In genomic region chr17:76967762-76968161, GRCh38 we compare ENCODE assay signal across 28 cellular contexts.
DNase-seq lines count a peak whose midpoint lies in the region; ATAC-seq, FAIRE-seq and TF ChIP-seq lines count a peak whose summit lies in the region.
"Had no signal": no experiment of that assay in that cellular context is flagged by ENCODE, and none has a peak within 500 bp of the region (broad histone marks: within the 10 kb centered on the region; RNA-seq: fewer than 3 reads in every experiment).

No MANE protein-coding gene starts in this region.

- peaks cover 0 to 8% (median 0%) of the 10 kb centered on the region in 11 experiments; a peak in 4 of 22 replicates for H4K20me1 ChIP-seq in BLaER1 treated with 17β-estradiol and CSF1 and Interleukin-3, amounts not matched to agents 10 nM and 100 nM

- intact Hi-C loops in activated T-helper 2 cell treated with anti-CD3 and anti-CD28 coated beads, Interferon-gamma antibody, Interleukin-2, Interleukin-4, amounts not matched to agents 10 μg/mL and 5 μg/mL and 100 μg/mL, durations not matched to agents 14 hours and 24 hours and 36 hours (cut with micrococcal nuclease), result no loop called here

- no peak for ATAC-seq in WTC11
- no peak for ATAC-seq in naive thymus-derived CD8-positive, alpha-beta T cell
- ATAC-seq: A549; activated CD8-positive, alpha-beta memory T cell treated with anti-CD3 and anti-CD28 coated beads, Interleukin-2, amount 10 ng/mL, durations not matched to agents 7 days and 5 days; HepG2; left ventricle myocardium superior had no signal

- POLR2A ChIA-PET in HEK293 (lab: Yijun Ruan, JAX), result no interaction called here
- POLR2A ChIA-PET in WTC11 (lab: Charles Lee), result interaction anchor here (1.0 kb wide), 1 partner anchor 11 kb away, joined by 3 read pairs; no protein-coding TSS in a partner anchor
- POLR2A ChIA-PET in naive thymus-derived CD8-positive, alpha-beta T cell (lab: Charles Lee), result interaction anchor here (0.5 kb wide), 1 partner anchor 50 kb away, joined by 4 read pairs; no protein-coding TSS in a partner anchor

- no peaks in the 10 kb centered on the region for H3K27me3 Mint-ChIP-seq in WTC11 (ENCODE audit: low read depth)
- peaks cover 0 to 4% (median 0%) of the 10 kb centered on the region in 5 donors for H3K27me3 Mint-ChIP-seq in naive thymus-derived CD8-positive, alpha-beta T cell
- peaks cover 50% of the 10 kb centered on the region for H3K27me3 Mint-ChIP-seq in activated T-helper 2 cell treated with anti-CD3 and anti-CD28 coated beads, Interferon-gamma antibody, Interleukin-2, Interleukin-4, amounts not matched to agents 10 μg/mL and 5 μg/mL and 100 μg/mL, durations not matched to agents 14 hours and 24 hours and 36 hours (ENCODE audit: low read depth)

- H3K4me1 ChIP-seq in BLaER1 treated with 17β-estradiol and CSF1 and Interleukin-3, amounts not matched to agents 10 nM and 100 nM, result peaks cover 9 to 78% (median 66%) of the 10 kb centered on the region in 10 experiments
- peaks cover 10% of the 10 kb centered on the region for H3K4me1 ChIP-seq in HEK293 (ENCODE audit: control insufficient read depth, insufficient read depth, low read length)

- H3K27ac Mint-ChIP-seq in WTC11, result peak overlapping the region; percentile 97
- peak overlapping the region in 5 of 10 donors; percentile 8 to 83 (median 65) for H3K27ac Mint-ChIP-seq in naive thymus-derived CD8-positive, alpha-beta T cell
- no peak overlapping the region for H3K27ac Mint-ChIP-seq in activated T-helper 2 cell treated with anti-CD3 and anti-CD28 coated beads, Interferon-gamma antibody, Interleukin-2, Interleukin-4, amounts not matched to agents 10 μg/mL and 5 μg/mL and 100 μg/mL, durations not matched to agents 14 hours and 24 hours and 36 hours
- H3K27ac Mint-ChIP-seq: activated CD4-positive, alpha-beta T cell treated with anti-CD3 and anti-CD28 coated beads, Interleukin-2, amount 10 ng/mL, durations not matched to agents 24 days and 14 days; activated CD8-positive, alpha-beta memory T cell treated with anti-CD3 and anti-CD28 coated beads, Interleukin-2, amount 10 ng/mL, durations not matched to agents 7 days and 5 days; activated naive CD4-positive, alpha-beta T cell treated with anti-CD3 and anti-CD28 coated beads, Interleukin-2, amount 50 U/mL, for 24 hours; T-helper 2 cell treated with Interferon-gamma antibody and Interleukin-4, amounts not matched to agents 5 μg/mL and 100 μg/mL, for 36 hours had no signal

- no peak for DNase-seq in WTC11 (ENCODE audit: low spot score)
- no peak for DNase-seq in naive thymus-derived CD8-positive, alpha-beta T cell
- DNase-seq in GM19238 (ENCODE audit: insufficient read length, low spot score), result no peak
- no peak for DNase-seq in RCC 7860 (ENCODE audit: low spot score)
- DNase-seq in activated T-helper 2 cell treated with anti-CD3 and anti-CD28 coated beads, Interferon-gamma antibody, Interleukin-2, Interleukin-4, amounts not matched to agents 10 μg/mL and 5 μg/mL and 100 μg/mL, durations not matched to agents 14 hours and 24 hours and 36 hours (ENCODE audit: low spot score), result no peak
- no peak for DNase-seq in NCI-H446 (lab: John Stamatoyannopoulos, UW)
- DNase-seq: activated CD4-positive, alpha-beta T cell treated with anti-CD3 and anti-CD28 coated beads, Interleukin-2, amount 10 ng/mL, durations not matched to agents 24 days and 14 days; activated CD8-positive, alpha-beta memory T cell treated with anti-CD3 and anti-CD28 coated beads, Interleukin-2, amount 10 ng/mL, durations not matched to agents 7 days and 5 days; AML-193; Caco-2; DMS79; left ventricle myocardium superior; NCI-H1694; NCI-H2171; NCI-H524 treated with DMSO at 0.1 percent for 48 hours; NK-92 treated with Interleukin-12 subunit alpha and Interleukin-12 subunit beta, amount 100 ng/mL, for 24 hours; stomach; tibial artery had no signal

- H3K27ac ChIP-seq in BLaER1 treated with 17β-estradiol and CSF1 and Interleukin-3, amounts not matched to agents 10 nM and 100 nM, result no peak overlapping the region; a peak in 1 of 22 replicates
- no peak overlapping the region for H3K27ac ChIP-seq in HEK293 (ENCODE audit: extremely low read depth, low read depth, low read length)
- H3K27ac ChIP-seq: epithelial cell of prostate, skin epidermis, stomach, tibial artery had no signal

- no peaks in the 10 kb centered on the region for H3K9me3 Mint-ChIP-seq in WTC11
- H3K9me3 Mint-ChIP-seq in naive thymus-derived CD8-positive, alpha-beta T cell, result no peaks in the 10 kb centered on the region
- H3K9me3 Mint-ChIP-seq in activated T-helper 2 cell treated with anti-CD3 and anti-CD28 coated beads, Interferon-gamma antibody, Interleukin-2, Interleukin-4, amounts not matched to agents 10 μg/mL and 5 μg/mL and 100 μg/mL, durations not matched to agents 14 hours and 24 hours and 36 hours, result no peaks in the 10 kb centered on the region
- H3K9me3 Mint-ChIP-seq: activated CD4-positive, alpha-beta T cell treated with anti-CD3 and anti-CD28 coated beads, Interleukin-2, amount 10 ng/mL, durations not matched to agents 24 days and 14 days; activated naive CD4-positive, alpha-beta T cell treated with anti-CD3 and anti-CD28 coated beads, Interleukin-2, amount 50 U/mL, for 24 hours; T-helper 2 cell treated with Interferon-gamma antibody and Interleukin-4, amounts not matched to agents 5 μg/mL and 100 μg/mL, for 36 hours had no signal

- H3K4me3 ChIP-seq in BLaER1 treated with 17β-estradiol and CSF1 and Interleukin-3, amounts not matched to agents 10 nM and 100 nM, result peak overlapping the region in 3 of 10 experiments; percentile 56 to 67 (median 66); a peak in 4 of 20 replicates
- no peak overlapping the region for H3K4me3 ChIP-seq in HEK293 (ENCODE audit: low read depth, low read length)
- H3K4me3 ChIP-seq: A549, skin epidermis, tibial artery had no signal

- CTCF ChIA-PET in HEK293 (lab: Yijun Ruan, JAX) (interaction anchor here (1.4 kb wide), 1 partner anchor 100 kb away, joined by 4 read pairs; the partner anchor contains the start of gene MGAT5B), WTC11 (lab: Charles Lee) (interaction anchor here (1.1 to 2.2 kb wide), 2 partner anchors 49 to 89 kb away, joined by 3 to 20 read pairs; no protein-coding TSS in a partner anchor)

- peaks cover 8% of the 10 kb centered on the region; the same call in 1 of the 2 replicates for H3K36me3 Mint-ChIP-seq in WTC11
- no peaks in the 10 kb centered on the region for H3K36me3 Mint-ChIP-seq in naive thymus-derived CD8-positive, alpha-beta T cell
- H3K36me3 Mint-ChIP-seq in activated T-helper 2 cell treated with anti-CD3 and anti-CD28 coated beads, Interferon-gamma antibody, Interleukin-2, Interleukin-4, amounts not matched to agents 10 μg/mL and 5 μg/mL and 100 μg/mL, durations not matched to agents 14 hours and 24 hours and 36 hours (ENCODE audit: low read depth), result no peaks in the 10 kb centered on the region
- H3K36me3 Mint-ChIP-seq: activated CD8-positive, alpha-beta memory T cell treated with anti-CD3 and anti-CD28 coated beads, Interleukin-2, amount 10 ng/mL, durations not matched to agents 7 days and 5 days; activated naive CD4-positive, alpha-beta T cell treated with anti-CD3 and anti-CD28 coated beads, Interleukin-2, amount 50 U/mL, for 24 hours had no signal

- FAIRE-seq in RCC 7860 (lab: Jason Lieb, UNC), result no peak
- FAIRE-seq: A549, bronchial epithelial cell, HepG2, islet of Langerhans had no signal

- H3K36me3 ChIP-seq in BLaER1 treated with 17β-estradiol and CSF1 and Interleukin-3, amounts not matched to agents 10 nM and 100 nM, result peaks cover 0 to 16% (median 0%) of the 10 kb centered on the region in 11 experiments; a peak in 8 of 22 replicates
- H3K36me3 ChIP-seq in HEK293 (ENCODE audit: control insufficient read depth in 2 of 2, insufficient read depth in 1 of 2, low read length in 2 of 2), result no peaks in the 10 kb centered on the region
- H3K36me3 ChIP-seq: stomach, tibial artery had no signal

- H3K4me3 Mint-ChIP-seq in WTC11, result peak overlapping the region; percentile 78
- H3K4me3 Mint-ChIP-seq in naive thymus-derived CD8-positive, alpha-beta T cell, result peak overlapping the region in 8 of 10 donors; percentile 84 to 90 (median 86)
- H3K4me3 Mint-ChIP-seq in activated T-helper 2 cell treated with anti-CD3 and anti-CD28 coated beads, Interferon-gamma antibody, Interleukin-2, Interleukin-4, amounts not matched to agents 10 μg/mL and 5 μg/mL and 100 μg/mL, durations not matched to agents 14 hours and 24 hours and 36 hours (ENCODE audit: low read depth), result no peak overlapping the region
- H3K4me3 Mint-ChIP-seq: activated CD8-positive, alpha-beta memory T cell treated with anti-CD3 and anti-CD28 coated beads, Interleukin-2, amount 10 ng/mL, durations not matched to agents 7 days and 5 days; T-helper 2 cell treated with Interferon-gamma antibody and Interleukin-4, amounts not matched to agents 5 μg/mL and 100 μg/mL, for 36 hours had no signal

- TF ChIP-seq CTCF in HEK293 (tag by site-specific recombination; IDR thresholded peaks at IDR 0.05), result no peak
- TF ChIP-seq CTCF in WTC11 (IDR thresholded peaks at IDR 0.05), result no peak

- peaks cover 62% of the 10 kb centered on the region for H3K4me1 Mint-ChIP-seq in WTC11
- H3K4me1 Mint-ChIP-seq in naive thymus-derived CD8-positive, alpha-beta T cell, result peaks cover 12 to 27% (median 21%) of the 10 kb centered on the region in 4 donors
- H3K4me1 Mint-ChIP-seq in activated T-helper 2 cell treated with anti-CD3 and anti-CD28 coated beads, Interferon-gamma antibody, Interleukin-2, Interleukin-4, amounts not matched to agents 10 μg/mL and 5 μg/mL and 100 μg/mL, durations not matched to agents 14 hours and 24 hours and 36 hours (ENCODE audit: low read depth), result peaks cover 3% of the 10 kb centered on the region

- peak overlapping the region in 3 of 11 experiments; percentile 9 to 77 (median 70); a peak in 4 of 22 replicates for H3K9ac ChIP-seq in BLaER1 treated with 17β-estradiol and CSF1 and Interleukin-3, amounts not matched to agents 10 nM and 100 nM

- H3K9me3 ChIP-seq in BLaER1 treated with 17β-estradiol and CSF1 and Interleukin-3, amounts not matched to agents 10 nM and 100 nM (replicated peaks in 1 of 11), result no peaks in the 10 kb centered on the region
- no peaks in the 10 kb centered on the region for H3K9me3 ChIP-seq in HEK293 (ENCODE audit: control insufficient read depth, insufficient read depth, low read depth, low read length)
- H3K9me3 ChIP-seq: A549, Caco-2, stomach, tibial artery had no signal

- peaks cover 0 to 10% (median 0%) of the 10 kb centered on the region in 11 experiments; a peak in 3 of 22 replicates for H3K27me3 ChIP-seq in BLaER1 treated with 17β-estradiol and CSF1 and Interleukin-3, amounts not matched to agents 10 nM and 100 nM

- peak overlapping the region in 9 of 11 experiments; percentile 88 to 100 (median 94); a peak in 17 of 22 replicates for H3K4me2 ChIP-seq in BLaER1 treated with 17β-estradiol and CSF1 and Interleukin-3, amounts not matched to agents 10 nM and 100 nM
- H3K4me2 ChIP-seq: A549 had no signal

TF ChIP-seq in HEK293, 187 proteins besides CTCF, POLR2A, EP300 and RAD21:
- TF ChIP-seq ZNF121 (tag by site-specific recombination; IDR thresholded peaks at IDR 0.05) (peak; percentile 95), GFI1B (tag by site-specific recombination; IDR thresholded peaks at IDR 0.05) (no peak)

TF ChIP-seq in WTC11, 78 proteins besides CTCF, POLR2A, EP300 and RAD21:
- TF ChIP-seq ELF4 (CRISPR knock-in tag; IDR thresholded peaks at IDR 0.05; ENCODE audit: low read depth) (no peak), ZNF121 (CRISPR knock-in tag; IDR thresholded peaks at IDR 0.05) (peak; percentile 92)
